Comparison of ENCODE assay signal across 27 cellular contexts in the genomic region with DNA sequence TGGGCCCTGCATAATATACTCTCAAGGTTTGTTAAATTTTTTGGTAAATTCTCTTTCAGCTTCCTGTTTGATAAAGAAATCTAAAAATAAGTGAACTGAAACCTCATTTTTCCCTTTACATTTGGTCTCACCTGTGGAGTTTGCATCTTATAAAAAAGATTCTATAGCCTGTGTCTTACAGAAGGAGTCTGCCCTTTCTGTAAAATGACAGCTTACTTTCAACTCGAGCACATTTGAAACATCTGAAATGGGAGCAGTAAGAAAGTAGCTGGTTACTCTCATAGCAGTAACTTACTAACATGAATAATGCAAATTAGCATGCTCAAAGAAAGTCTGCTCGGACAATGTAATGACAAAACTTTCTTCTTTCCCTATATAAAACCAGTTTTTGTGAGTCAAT.
"Had no signal": no experiment of that assay in that cellular context is flagged by ENCODE, and none has a peak within 500 bp of the region (broad histone marks: within the 10 kb centered on the region; RNA-seq: fewer than 3 reads in every experiment).

No MANE protein-coding gene starts in this region.

- H3K36me3 ChIP-seq: esophagus squamous epithelium, gastroesophageal sphincter, right lobe of liver, spleen, tibial nerve, upper lobe of right lung, vagina had no signal

- H3K27me3 ChIP-seq: esophagus squamous epithelium, gastroesophageal sphincter, right lobe of liver, spleen, testis, tibial nerve, upper lobe of right lung, vagina had no signal

- H2AFZ ChIP-seq: parathyroid adenoma had no signal

- H3K4me1 ChIP-seq: esophagus squamous epithelium, gastroesophageal sphincter, parathyroid adenoma, psoas muscle, right lobe of liver, spleen, testis, tibial nerve, upper lobe of right lung, vagina had no signal

- H3K27ac ChIP-seq: esophagus squamous epithelium, gastroesophageal sphincter, parathyroid adenoma, psoas muscle, right lobe of liver, spleen, testis, tibial nerve, upper lobe of right lung, vagina had no signal

- DNase-seq: cortex of kidney; esophagus squamous epithelium; foreskin fibroblast; glutamatergic neuron; immature natural killer cell; kidney; left colon; left ventricle myocardium superior; mesenchymal stem cell; midbrain; psoas muscle; retina; right lobe of liver; spleen; stimulated activated CD4-positive, alpha-beta T cell treated with anti-CD3 and anti-CD28 coated beads, Interleukin-15, amount 100 ng/mL, for 24 hours; stimulated activated CD4-positive, alpha-beta T cell treated with anti-CD3 and anti-CD28 coated beads, Interleukin-1b, Interleukin-23, amount 100 ng/mL, for 48 hours; stimulated activated CD4-positive, alpha-beta T cell treated with anti-CD3 and anti-CD28 coated beads, Interleukin-4, amount 100 ng/mL, for 24 hours; stimulated activated naive B cell treated with anti-CD40 and anti-IgM and Interleukin-4, amounts not matched to agents 10 μg/mL and 1 μg/mL and 100 μg/mL, for 72 hours; stimulated activated naive CD8-positive, alpha-beta T cell treated with anti-CD3 and anti-CD28 coated beads, Interleukin-15, amount 100 ng/mL, for 72 hours; testis; upper lobe of right lung had no signal

- H3K36me3 Mint-ChIP-seq: stimulated activated naive B cell treated with anti-CD40 and anti-IgM and Interleukin-4, amounts not matched to agents 10 μg/mL and 1 μg/mL and 100 μg/mL, for 72 hours had no signal

- H3K9me3 ChIP-seq: esophagus squamous epithelium, gastroesophageal sphincter, psoas muscle, right lobe of liver, testis, upper lobe of right lung, vagina had no signal

- ATAC-seq: gastroesophageal sphincter; left colon; left ventricle myocardium superior; psoas muscle; right lobe of liver; stimulated activated naive B cell treated with anti-CD40 and anti-IgM and Interleukin-4, amounts not matched to agents 10 μg/mL and 1 μg/mL and 100 μg/mL, for 72 hours; stimulated activated naive CD8-positive, alpha-beta T cell treated with anti-CD3 and anti-CD28 coated beads, Interleukin-15, amount 100 ng/mL, for 72 hours; upper lobe of right lung had no signal

- H3K27ac Mint-ChIP-seq: immature natural killer cell; nephron; stimulated activated naive B cell treated with anti-CD40 and anti-IgM and Interleukin-4, amounts not matched to agents 10 μg/mL and 1 μg/mL and 100 μg/mL, for 72 hours had no signal

- H3K27me3 Mint-ChIP-seq: stimulated activated naive B cell treated with anti-CD40 and anti-IgM and Interleukin-4, amounts not matched to agents 10 μg/mL and 1 μg/mL and 100 μg/mL, for 72 hours; stimulated activated naive CD8-positive, alpha-beta T cell treated with anti-CD3 and anti-CD28 coated beads, Interleukin-15, amount 100 ng/mL, for 72 hours had no signal

- H3K4me3 ChIP-seq: esophagus squamous epithelium, gastroesophageal sphincter, lung, psoas muscle, right lobe of liver, spleen, testis, tibial nerve, upper lobe of right lung, vagina had no signal

- H3K4me3 Mint-ChIP-seq: immature natural killer cell; nephron; stimulated activated naive B cell treated with anti-CD40 and anti-IgM and Interleukin-4, amounts not matched to agents 10 μg/mL and 1 μg/mL and 100 μg/mL, for 72 hours; stimulated activated naive CD8-positive, alpha-beta T cell treated with anti-CD3 and anti-CD28 coated beads, Interleukin-15, amount 100 ng/mL, for 72 hours had no signal

- H3K79me2 ChIP-seq: parathyroid adenoma had no signal

- H3K4me1 Mint-ChIP-seq: immature natural killer cell; nephron; stimulated activated naive B cell treated with anti-CD40 and anti-IgM and Interleukin-4, amounts not matched to agents 10 μg/mL and 1 μg/mL and 100 μg/mL, for 72 hours had no signal
